Comparison of ENCODE assay signal across 8 cellular contexts in the genomic region with DNA sequence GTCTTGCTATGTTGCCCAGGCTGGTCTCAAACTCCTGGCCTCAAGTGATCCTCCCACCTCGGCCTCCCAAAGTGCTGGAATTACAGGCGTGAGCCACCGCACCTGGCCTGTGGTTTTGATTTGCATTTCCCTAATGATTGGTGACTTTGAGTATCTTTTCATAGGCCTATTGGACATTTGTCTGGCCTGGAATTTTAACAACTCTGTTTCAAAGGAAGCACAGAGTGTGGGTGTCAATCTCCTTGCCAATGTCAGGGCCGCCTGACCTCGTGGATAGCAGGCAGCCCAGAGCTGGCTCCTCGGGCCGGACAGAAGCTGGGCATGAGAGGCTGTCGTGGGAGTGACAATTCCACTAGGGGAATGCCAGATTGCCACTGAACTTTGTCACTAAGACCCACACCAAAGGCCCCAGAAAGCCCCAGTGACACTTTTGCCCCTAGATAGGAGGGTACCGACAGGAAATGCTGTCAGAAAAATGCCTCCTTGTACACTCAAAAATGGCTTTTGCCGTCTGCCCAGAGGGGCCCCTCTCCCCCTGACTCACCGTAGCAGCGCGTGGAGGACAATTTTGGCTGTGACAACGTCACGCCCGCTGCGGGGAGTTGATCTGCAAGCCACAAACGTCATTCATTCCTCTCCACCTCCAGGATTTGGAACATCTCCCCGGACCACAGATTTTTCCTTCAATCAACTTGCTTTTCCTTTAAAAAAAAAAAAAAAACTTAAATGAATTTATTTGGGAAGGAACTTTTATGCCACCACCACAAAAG. TPM values are rescaled to one million over a fixed set of nuclear protein-coding genes. Genes with fewer than 3 reads are reported as not detected.
DNase-seq lines count a peak whose midpoint lies in the region; ATAC-seq and TF ChIP-seq lines count a peak whose summit lies in the region.

No MANE protein-coding gene starts in this region.

- H3K4me3 ChIP-seq in gastroesophageal sphincter: no peak overlapping the region

- peak overlapping the region; percentile 64 to 81 (median 76) for H3K27ac ChIP-seq in gastroesophageal sphincter
- no peak overlapping the region for H3K27ac ChIP-seq in RWPE1

- WGBS in gastroesophageal sphincter (ENCODE audit: low coverage in 1 of 2), 2 donors: 23 to 81% methylated on average over 3 to 12 of the region's 19 CpGs

- ATAC-seq in gastroesophageal sphincter (peak; percentile 56), GM18498 (IDR thresholded peaks at IDR 0.05; ENCODE audit: unreplicated experiment) (no peak), GM19463 (IDR thresholded peaks at IDR 0.05; ENCODE audit: unreplicated experiment) (no peak)

- H3K27me3 ChIP-seq in gastroesophageal sphincter: no peaks in the 10 kb centered on the region

- TF ChIP-seq CTCF in gastroesophageal sphincter (IDR thresholded peaks at IDR 0.05) (no peak), RWPE1 (conservative IDR thresholded peaks at IDR 0.05; ENCODE audit: low read depth) (no peak)

- TF ChIP-seq EP300 in gastroesophageal sphincter (IDR thresholded peaks at IDR 0.05): no peak

- no peak for TF ChIP-seq POLR2A in gastroesophageal sphincter (IDR thresholded peaks at IDR 0.05)

- no peaks in the 10 kb centered on the region for H3K9me3 ChIP-seq in gastroesophageal sphincter

- CTCF ChIA-PET in RWPE1 (lab: Yijun Ruan, JAX): interaction anchor here (0.7 kb wide), 1 partner anchor 98 kb away, joined by 3 read pairs; no protein-coding TSS in a partner anchor

- POLR2A ChIA-PET in RWPE1 (lab: Yijun Ruan, JAX; ENCODE audit: low non-redundant PET): no interaction called here

- DNase-seq in KG1 (lab: John Stamatoyannopoulos, UW) (peak; percentile 40), activated T-cell treated with anti-CD3 and anti-CD28 coated beads for 24 hours (ENCODE audit: low read depth) (peak; percentile 83), RWPE1 (ENCODE audit: low spot score) (no peak), NCI-H1105 (lab: John Stamatoyannopoulos, UW) (no peak)
- DNase-seq in stimulated activated CD4-positive, alpha-beta T cell treated with anti-CD3 and anti-CD28 coated beads, TNF-alpha, amount 100 ng/mL, for 48 hours (ENCODE audit: low read depth in 3 of 3): peak; percentile 81 to 90 (median 87)

- H3K36me3 ChIP-seq in gastroesophageal sphincter: no peaks in the 10 kb centered on the region

- peaks cover 0 to 50% (median 2%) of the 10 kb centered on the region in 3 donors for H3K4me1 ChIP-seq in gastroesophageal sphincter

RNA-seq across cellular contexts. Expression of a gene that starts 11.7 kb away (rescaled TPM):
- 10 to 100 TPM; 47.7 to 86.7 (median 66.1) TPM for total RNA-seq in gastroesophageal sphincter

RNA-seq across cellular contexts. Expression of a gene that starts 49.6 kb away (rescaled TPM):
- total RNA-seq in gastroesophageal sphincter: 10 to 100 TPM; 31.4 to 55.5 (median 43.4) TPM

Comparison
In these comparisons a context has a peak if more than half of its experiments do, and no peak if none do; other contexts are left out.
1. DNase-seq: peak in KG1 (single experiment), activated T-cell treated with anti-CD3 and anti-CD28 coated beads for 24 hours (single experiment) and stimulated activated CD4-positive, alpha-beta T cell treated with anti-CD3 and anti-CD28 coated beads, TNF-alpha, amount 100 ng/mL, for 48 hours (3 of 3); none in RWPE1 (single experiment) and NCI-H1105 (single experiment).